ENCODE assay signal across 1 cellular context in the genomic region with DNA sequence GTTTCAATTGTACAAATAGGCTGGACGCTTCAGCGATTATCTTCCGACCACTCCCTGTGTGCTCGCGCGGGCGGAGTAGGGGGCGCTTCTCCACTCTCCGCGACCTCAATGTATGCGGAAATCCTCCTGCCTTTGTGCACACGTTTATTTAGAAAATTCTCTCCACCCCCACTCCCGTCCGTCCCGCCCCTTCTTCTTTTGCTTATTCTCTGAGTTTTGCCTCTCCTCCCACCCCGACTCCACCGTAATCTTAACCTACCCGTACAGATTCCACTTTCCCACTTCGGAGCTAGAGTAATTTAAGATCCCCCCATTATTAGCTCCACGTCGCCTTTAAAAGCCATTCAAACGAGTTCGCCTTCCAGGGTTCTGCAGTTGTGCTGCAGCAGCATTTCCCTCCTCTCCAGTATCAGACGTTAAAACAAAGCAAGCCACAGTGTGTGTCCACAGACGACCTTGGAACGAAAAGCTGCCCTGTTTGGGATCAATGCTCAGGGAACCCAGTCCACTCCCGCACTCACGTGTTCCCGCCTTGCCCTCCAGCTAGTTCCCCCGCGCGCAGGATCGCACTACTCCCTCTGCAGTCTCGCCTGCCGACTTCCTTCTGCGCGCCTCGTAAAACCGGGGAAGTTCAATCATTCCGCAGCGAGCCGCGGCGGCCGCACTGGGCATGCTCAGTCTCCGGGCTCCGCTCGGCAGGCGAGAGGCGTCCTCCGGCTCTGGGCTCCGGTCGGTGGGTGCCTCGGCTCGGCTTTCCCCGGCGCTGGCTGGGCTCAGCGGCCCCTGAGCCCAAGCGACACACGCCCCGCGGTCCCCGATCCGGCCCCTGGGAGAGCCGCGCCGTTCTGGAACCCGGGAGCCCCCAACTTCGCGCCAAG.
A peak's percentile ranks its signal among the peaks of the same experiment; 100 is the strongest.
TF ChIP-seq lines count a peak whose summit lies in the region.

A gene with protein sequence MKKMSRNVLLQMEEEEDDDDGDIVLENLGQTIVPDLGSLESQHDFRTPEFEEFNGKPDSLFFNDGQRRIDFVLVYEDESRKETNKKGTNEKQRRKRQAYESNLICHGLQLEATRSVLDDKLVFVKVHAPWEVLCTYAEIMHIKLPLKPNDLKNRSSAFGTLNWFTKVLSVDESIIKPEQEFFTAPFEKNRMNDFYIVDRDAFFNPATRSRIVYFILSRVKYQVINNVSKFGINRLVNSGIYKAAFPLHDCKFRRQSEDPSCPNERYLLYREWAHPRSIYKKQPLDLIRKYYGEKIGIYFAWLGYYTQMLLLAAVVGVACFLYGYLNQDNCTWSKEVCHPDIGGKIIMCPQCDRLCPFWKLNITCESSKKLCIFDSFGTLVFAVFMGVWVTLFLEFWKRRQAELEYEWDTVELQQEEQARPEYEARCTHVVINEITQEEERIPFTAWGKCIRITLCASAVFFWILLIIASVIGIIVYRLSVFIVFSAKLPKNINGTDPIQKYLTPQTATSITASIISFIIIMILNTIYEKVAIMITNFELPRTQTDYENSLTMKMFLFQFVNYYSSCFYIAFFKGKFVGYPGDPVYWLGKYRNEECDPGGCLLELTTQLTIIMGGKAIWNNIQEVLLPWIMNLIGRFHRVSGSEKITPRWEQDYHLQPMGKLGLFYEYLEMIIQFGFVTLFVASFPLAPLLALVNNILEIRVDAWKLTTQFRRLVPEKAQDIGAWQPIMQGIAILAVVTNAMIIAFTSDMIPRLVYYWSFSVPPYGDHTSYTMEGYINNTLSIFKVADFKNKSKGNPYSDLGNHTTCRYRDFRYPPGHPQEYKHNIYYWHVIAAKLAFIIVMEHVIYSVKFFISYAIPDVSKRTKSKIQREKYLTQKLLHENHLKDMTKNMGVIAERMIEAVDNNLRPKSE (plus strand): TSS at position 677 of the 878 bp plus-strand sequence. CDS start 227 bp downstream, outside the sequence.

TF ChIP-seq in K562, 482 proteins besides CTCF, POLR2A, EP300 and RAD21 (continued from another document and continues in another):
- TF ChIP-seq, protein P1, sequence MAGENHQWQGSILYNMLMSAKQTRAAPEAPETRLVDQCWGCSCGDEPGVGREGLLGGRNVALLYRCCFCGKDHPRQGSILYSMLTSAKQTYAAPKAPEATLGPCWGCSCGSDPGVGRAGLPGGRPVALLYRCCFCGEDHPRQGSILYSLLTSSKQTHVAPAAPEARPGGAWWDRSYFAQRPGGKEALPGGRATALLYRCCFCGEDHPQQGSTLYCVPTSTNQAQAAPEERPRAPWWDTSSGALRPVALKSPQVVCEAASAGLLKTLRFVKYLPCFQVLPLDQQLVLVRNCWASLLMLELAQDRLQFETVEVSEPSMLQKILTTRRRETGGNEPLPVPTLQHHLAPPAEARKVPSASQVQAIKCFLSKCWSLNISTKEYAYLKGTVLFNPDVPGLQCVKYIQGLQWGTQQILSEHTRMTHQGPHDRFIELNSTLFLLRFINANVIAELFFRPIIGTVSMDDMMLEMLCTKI (IDR thresholded peaks at IDR 0.05; ENCODE audit: partially characterized antibody): no peak
- TF ChIP-seq, protein P2, sequence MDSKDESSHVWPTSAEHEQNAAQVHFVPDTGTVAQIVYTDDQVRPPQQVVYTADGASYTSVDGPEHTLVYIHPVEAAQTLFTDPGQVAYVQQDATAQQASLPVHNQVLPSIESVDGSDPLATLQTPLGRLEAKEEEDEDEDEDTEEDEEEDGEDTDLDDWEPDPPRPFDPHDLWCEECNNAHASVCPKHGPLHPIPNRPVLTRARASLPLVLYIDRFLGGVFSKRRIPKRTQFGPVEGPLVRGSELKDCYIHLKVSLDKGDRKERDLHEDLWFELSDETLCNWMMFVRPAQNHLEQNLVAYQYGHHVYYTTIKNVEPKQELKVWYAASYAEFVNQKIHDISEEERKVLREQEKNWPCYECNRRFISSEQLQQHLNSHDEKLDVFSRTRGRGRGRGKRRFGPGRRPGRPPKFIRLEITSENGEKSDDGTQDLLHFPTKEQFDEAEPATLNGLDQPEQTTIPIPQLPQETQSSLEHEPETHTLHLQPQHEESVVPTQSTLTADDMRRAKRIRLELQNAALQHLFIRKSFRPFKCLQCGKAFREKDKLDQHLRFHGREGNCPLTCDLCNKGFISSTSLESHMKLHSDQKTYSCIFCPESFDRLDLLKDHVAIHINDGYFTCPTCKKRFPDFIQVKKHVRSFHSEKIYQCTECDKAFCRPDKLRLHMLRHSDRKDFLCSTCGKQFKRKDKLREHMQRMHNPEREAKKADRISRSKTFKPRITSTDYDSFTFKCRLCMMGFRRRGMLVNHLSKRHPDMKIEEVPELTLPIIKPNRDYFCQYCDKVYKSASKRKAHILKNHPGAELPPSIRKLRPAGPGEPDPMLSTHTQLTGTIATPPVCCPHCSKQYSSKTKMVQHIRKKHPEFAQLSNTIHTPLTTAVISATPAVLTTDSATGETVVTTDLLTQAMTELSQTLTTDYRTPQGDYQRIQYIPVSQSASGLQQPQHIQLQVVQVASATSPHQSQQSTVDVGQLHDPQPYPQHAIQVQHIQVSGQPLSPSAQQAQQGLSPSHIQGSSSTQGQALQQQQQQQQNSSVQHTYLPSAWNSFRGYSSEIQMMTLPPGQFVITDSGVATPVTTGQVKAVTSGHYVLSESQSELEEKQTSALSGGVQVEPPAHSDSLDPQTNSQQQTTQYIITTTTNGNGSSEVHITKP (IDR thresholded peaks at IDR 0.05; ENCODE audit: partially characterized antibody): no peak
- TF ChIP-seq HCFC1 (IDR thresholded peaks at IDR 0.05; ENCODE audit: low read depth, low read length) (0 out of 2 replicates have a peak, but pooled peaks have one; percentile 14), PTRF (tag; IDR thresholded peaks at IDR 0.05) (no peak), BHLHE40 (IDR thresholded peaks at IDR 0.05; ENCODE audit: low read length) (peak; percentile 88), NCOA1 (IDR thresholded peaks at IDR 0.05; ENCODE audit: low read depth) (peak; percentile 11; the same call in 1 of the 2 replicates), ATF1 (CRISPR knock-in tag; IDR thresholded peaks at IDR 0.05) (no peak), ATF1 (tag; IDR thresholded peaks at IDR 0.05) (peak; percentile 57), STAG1 (CRISPR knock-in tag; IDR thresholded peaks at IDR 0.05; ENCODE audit: borderline replicate concordance) (no peak), TOE1 (IDR thresholded peaks at IDR 0.05; ENCODE audit: borderline replicate concordance) (peak; percentile 65), TOE1 (CRISPR knock-in tag; IDR thresholded peaks at IDR 0.05; ENCODE audit: borderline replicate concordance, low read depth) (no peak), HNRNPK (IDR thresholded peaks at IDR 0.05; ENCODE audit: low read depth, low read length, poor library complexity, severe bottlenecking) (no peak), ZNF23 (CRISPR knock-in tag; IDR thresholded peaks at IDR 0.05) (no peak), KDM2B (CRISPR knock-in tag; IDR thresholded peaks at IDR 0.05) (peak; percentile 67; the same call in 1 of the 2 replicates), MEF2A (IDR thresholded peaks at IDR 0.05; ENCODE audit: control insufficient read depth, low read depth, low read length) (no peak), DACH1 (IDR thresholded peaks at IDR 0.05; ENCODE audit: partially characterized antibody) (no peak), RBM39 (optimal IDR thresholded peaks at IDR 0.05; ENCODE audit: low read depth, low read length) (no peak), ZNF444 (CRISPR knock-in tag; IDR thresholded peaks at IDR 0.05) (no peak), CBX5 (IDR thresholded peaks at IDR 0.05; ENCODE audit: borderline replicate concordance, low read depth) (no peak; the same call in 1 of the 2 replicates), ZNF408 (CRISPR knock-in tag; IDR thresholded peaks at IDR 0.05; ENCODE audit: low read depth) (no peak), RFX5 (IDR thresholded peaks at IDR 0.05; ENCODE audit: low read depth, low read length) (no peak), BRF1 (IDR thresholded peaks at IDR 0.05; ENCODE audit: borderline replicate concordance, extremely low read depth, insufficient read length) (no peak), ZFX (CRISPR knock-in tag; IDR thresholded peaks at IDR 0.05) (no peak), ZNF75A (CRISPR knock-in tag; IDR thresholded peaks at IDR 0.05) (no peak), SMARCE1 (IDR thresholded peaks at IDR 0.05) (no peak), CEBPB (tag; IDR thresholded peaks at IDR 0.05) (no peak), KLF6 (CRISPR knock-in tag; IDR thresholded peaks at IDR 0.05; ENCODE audit: borderline replicate concordance) (no peak; the same call in 1 of the 2 replicates), NR4A1 (CRISPR knock-in tag; IDR thresholded peaks at IDR 0.05) (no peak), NR4A1 (tag; IDR thresholded peaks at IDR 0.05) (no peak), TCF7L2 (IDR thresholded peaks at IDR 0.05; ENCODE audit: low read depth, low read length) (no peak), NFIC (IDR thresholded peaks at IDR 0.05) (0 out of 2 replicates have a peak, but pooled peaks have one; percentile 1), NRF1 (conservative IDR thresholded peaks at IDR 0.05 in 1 of 2, IDR thresholded peaks at IDR 0.05 in 1 of 2) (peak; percentile 89 to 91), SIRT6 (IDR thresholded peaks at IDR 0.05; ENCODE audit: low read depth, low read length) (no peak), ZNF239 (CRISPR knock-in tag; IDR thresholded peaks at IDR 0.05) (no peak), SAFB (IDR thresholded peaks at IDR 0.05; ENCODE audit: borderline replicate concordance, low read depth, low read length) (0 out of 2 replicates have a peak, but pooled peaks have one; percentile 20), RB1 (IDR thresholded peaks at IDR 0.05; ENCODE audit: low read depth) (peak; percentile 46; the same call in 1 of the 2 replicates), SIN3B (IDR thresholded peaks at IDR 0.05; ENCODE audit: low read depth) (no peak), ELF1 (tag; IDR thresholded peaks at IDR 0.05) (peak; percentile 79)
- TF ChIP-seq, protein P3, sequence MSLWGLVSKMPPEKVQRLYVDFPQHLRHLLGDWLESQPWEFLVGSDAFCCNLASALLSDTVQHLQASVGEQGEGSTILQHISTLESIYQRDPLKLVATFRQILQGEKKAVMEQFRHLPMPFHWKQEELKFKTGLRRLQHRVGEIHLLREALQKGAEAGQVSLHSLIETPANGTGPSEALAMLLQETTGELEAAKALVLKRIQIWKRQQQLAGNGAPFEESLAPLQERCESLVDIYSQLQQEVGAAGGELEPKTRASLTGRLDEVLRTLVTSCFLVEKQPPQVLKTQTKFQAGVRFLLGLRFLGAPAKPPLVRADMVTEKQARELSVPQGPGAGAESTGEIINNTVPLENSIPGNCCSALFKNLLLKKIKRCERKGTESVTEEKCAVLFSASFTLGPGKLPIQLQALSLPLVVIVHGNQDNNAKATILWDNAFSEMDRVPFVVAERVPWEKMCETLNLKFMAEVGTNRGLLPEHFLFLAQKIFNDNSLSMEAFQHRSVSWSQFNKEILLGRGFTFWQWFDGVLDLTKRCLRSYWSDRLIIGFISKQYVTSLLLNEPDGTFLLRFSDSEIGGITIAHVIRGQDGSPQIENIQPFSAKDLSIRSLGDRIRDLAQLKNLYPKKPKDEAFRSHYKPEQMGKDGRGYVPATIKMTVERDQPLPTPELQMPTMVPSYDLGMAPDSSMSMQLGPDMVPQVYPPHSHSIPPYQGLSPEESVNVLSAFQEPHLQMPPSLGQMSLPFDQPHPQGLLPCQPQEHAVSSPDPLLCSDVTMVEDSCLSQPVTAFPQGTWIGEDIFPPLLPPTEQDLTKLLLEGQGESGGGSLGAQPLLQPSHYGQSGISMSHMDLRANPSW (CRISPR knock-in tag; IDR thresholded peaks at IDR 0.05): no peak; the same call in 1 of the 2 replicates
- TF ChIP-seq, protein P4, sequence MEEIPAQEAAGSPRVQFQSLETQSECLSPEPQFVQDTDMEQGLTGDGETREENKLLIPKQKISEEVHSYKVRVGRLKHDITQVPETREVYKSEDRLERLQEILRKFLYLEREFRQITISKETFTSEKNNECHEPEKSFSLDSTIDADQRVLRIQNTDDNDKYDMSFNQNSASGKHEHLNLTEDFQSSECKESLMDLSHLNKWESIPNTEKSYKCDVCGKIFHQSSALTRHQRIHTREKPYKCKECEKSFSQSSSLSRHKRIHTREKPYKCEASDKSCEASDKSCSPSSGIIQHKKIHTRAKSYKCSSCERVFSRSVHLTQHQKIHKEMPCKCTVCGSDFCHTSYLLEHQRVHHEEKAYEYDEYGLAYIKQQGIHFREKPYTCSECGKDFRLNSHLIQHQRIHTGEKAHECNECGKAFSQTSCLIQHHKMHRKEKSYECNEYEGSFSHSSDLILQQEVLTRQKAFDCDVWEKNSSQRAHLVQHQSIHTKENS (CRISPR knock-in tag; IDR thresholded peaks at IDR 0.05): no peak
- TF ChIP-seq, protein P5, sequence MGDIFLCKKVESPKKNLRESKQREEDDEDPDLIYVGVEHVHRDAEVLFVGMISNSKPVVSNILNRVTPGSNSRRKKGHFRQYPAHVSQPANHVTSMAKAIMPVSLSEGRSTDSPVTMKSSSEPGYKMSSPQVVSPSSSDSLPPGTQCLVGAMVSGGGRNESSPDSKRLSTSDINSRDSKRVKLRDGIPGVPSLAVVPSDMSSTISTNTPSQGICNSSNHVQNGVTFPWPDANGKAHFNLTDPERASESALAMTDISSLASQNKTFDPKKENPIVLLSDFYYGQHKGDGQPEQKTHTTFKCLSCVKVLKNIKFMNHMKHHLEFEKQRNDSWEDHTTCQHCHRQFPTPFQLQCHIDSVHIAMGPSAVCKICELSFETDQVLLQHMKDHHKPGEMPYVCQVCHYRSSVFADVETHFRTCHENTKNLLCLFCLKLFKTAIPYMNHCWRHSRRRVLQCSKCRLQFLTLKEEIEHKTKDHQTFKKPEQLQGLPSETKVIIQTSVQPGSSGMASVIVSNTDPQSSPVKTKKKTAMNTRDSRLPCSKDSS (IDR thresholded peaks at IDR 0.05; ENCODE audit: low read depth, partially characterized antibody): no peak
- TF ChIP-seq, protein P6, sequence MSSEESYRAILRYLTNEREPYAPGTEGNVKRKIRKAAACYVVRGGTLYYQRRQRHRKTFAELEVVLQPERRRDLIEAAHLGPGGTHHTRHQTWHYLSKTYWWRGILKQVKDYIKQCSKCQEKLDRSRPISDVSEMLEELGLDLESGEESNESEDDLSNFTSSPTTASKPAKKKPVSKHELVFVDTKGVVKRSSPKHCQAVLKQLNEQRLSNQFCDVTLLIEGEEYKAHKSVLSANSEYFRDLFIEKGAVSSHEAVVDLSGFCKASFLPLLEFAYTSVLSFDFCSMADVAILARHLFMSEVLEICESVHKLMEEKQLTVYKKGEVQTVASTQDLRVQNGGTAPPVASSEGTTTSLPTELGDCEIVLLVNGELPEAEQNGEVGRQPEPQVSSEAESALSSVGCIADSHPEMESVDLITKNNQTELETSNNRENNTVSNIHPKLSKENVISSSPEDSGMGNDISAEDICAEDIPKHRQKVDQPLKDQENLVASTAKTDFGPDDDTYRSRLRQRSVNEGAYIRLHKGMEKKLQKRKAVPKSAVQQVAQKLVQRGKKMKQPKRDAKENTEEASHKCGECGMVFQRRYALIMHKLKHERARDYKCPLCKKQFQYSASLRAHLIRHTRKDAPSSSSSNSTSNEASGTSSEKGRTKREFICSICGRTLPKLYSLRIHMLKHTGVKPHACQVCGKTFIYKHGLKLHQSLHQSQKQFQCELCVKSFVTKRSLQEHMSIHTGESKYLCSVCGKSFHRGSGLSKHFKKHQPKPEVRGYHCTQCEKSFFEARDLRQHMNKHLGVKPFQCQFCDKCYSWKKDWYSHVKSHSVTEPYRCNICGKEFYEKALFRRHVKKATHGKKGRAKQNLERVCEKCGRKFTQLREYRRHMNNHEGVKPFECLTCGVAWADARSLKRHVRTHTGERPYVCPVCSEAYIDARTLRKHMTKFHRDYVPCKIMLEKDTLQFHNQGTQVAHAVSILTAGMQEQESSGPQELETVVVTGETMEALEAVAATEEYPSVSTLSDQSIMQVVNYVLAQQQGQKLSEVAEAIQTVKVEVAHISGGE (CRISPR knock-in tag; IDR thresholded peaks at IDR 0.05): peak in 1 of 3 experiments; percentile 86; a peak in 2 of 6 replicates
